24 cellular contexts compared by ENCODE assay signal in the genomic region with DNA sequence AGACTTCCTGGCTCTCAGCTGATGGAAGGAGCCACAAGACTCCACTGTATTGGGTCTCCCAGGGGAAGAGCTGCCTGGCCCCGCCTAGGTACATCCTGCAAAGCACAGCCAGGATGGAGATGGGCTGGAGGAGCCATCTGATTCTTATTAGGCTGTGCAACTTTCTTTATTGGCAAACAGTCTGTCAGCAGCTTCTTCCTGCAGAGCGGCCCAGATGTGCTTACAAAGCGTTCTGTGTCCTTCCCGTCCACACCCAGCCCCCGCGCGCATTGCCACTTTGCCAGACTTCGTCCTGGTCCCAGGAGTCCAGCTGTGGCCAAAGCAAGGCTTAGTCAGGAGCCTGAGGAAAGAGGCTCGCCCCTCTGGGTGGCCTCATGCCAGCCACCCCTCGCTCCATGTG.
"Had no signal": no experiment of that assay in that cellular context is flagged by ENCODE, and none has a peak within 500 bp of the region (broad histone marks: within the 10 kb centered on the region; RNA-seq: fewer than 3 reads in every experiment).

No MANE protein-coding gene starts in this region.

- H3K9me3 Mint-ChIP-seq: activated CD4-positive, alpha-beta memory T cell treated with anti-CD3 and anti-CD28 coated beads, Interleukin-2, amount 10 ng/mL, durations not matched to agents 7 days and 5 days; activated naive CD4-positive, alpha-beta T cell treated with anti-CD3 and anti-CD28 coated beads, Interleukin-2, amount 10 ng/mL, durations not matched to agents 7 days and 5 days; activated naive CD8-positive, alpha-beta T cell treated with anti-CD3 and anti-CD28 coated beads, Interleukin-2, amount 50 U/mL, for 24 hours; activated T-cell treated with anti-CD3 and anti-CD28 coated beads, Interleukin-2, amount 50 U/mL, for 4 hours; central memory CD8-positive, alpha-beta T cell had no signal

- H3K27me3 ChIP-seq: brain microvascular endothelial cell, colonic mucosa, pancreas, right lobe of liver, SJCRH30, upper lobe of right lung had no signal

- H3K4me3 Mint-ChIP-seq: activated CD4-positive, alpha-beta memory T cell treated with anti-CD3 and anti-CD28 coated beads, Interleukin-2, amount 10 ng/mL, durations not matched to agents 7 days and 5 days; activated naive CD4-positive, alpha-beta T cell treated with anti-CD3 and anti-CD28 coated beads, Interleukin-2, amount 10 ng/mL, durations not matched to agents 7 days and 5 days; activated naive CD8-positive, alpha-beta T cell treated with anti-CD3 and anti-CD28 coated beads, Interleukin-2, amount 50 U/mL, for 24 hours; activated T-cell treated with anti-CD3 and anti-CD28 coated beads, Interleukin-2, amount 50 U/mL, for 4 hours; central memory CD8-positive, alpha-beta T cell; memory B cell; naive B cell; stimulated activated memory B cell treated with anti-CD40 and anti-IgM and Interleukin-4, amounts not matched to agents 10 μg/mL and 1 μg/mL and 100 μg/mL, for 72 hours had no signal

- H3K36me3 ChIP-seq: brain microvascular endothelial cell, colonic mucosa, pancreas, right lobe of liver, SJCRH30, upper lobe of right lung, WERI-Rb-1 had no signal

- ATAC-seq: activated naive CD8-positive, alpha-beta T cell treated with anti-CD3 and anti-CD28 coated beads, Interleukin-2, amount 50 U/mL, for 24 hours; activated T-cell treated with anti-CD3 and anti-CD28 coated beads, Interleukin-2, amount 50 U/mL, for 4 hours; esophagus mucosa; left lobe of liver; pancreas; right lobe of liver; stimulated activated memory B cell treated with anti-CD40 and anti-IgM and Interleukin-4, amounts not matched to agents 10 μg/mL and 1 μg/mL and 100 μg/mL, for 72 hours; upper lobe of right lung had no signal

- H3K27ac ChIP-seq: brain microvascular endothelial cell, colonic mucosa, pancreas, right lobe of liver, SJCRH30, upper lobe of right lung, WERI-Rb-1 had no signal

- DNase-seq: activated CD4-positive, alpha-beta memory T cell treated with anti-CD3 and anti-CD28 coated beads, Interleukin-2, amount 10 ng/mL, durations not matched to agents 7 days and 5 days; activated CD4-positive, alpha-beta T cell treated with anti-CD3 and anti-CD28 coated beads for 1 hour; activated naive CD4-positive, alpha-beta T cell treated with anti-CD3 and anti-CD28 coated beads, Interleukin-2, amount 10 ng/mL, durations not matched to agents 7 days and 5 days; activated naive CD8-positive, alpha-beta T cell treated with anti-CD3 and anti-CD28 coated beads, Interleukin-2, amount 50 U/mL, for 24 hours; activated T-cell treated with anti-CD3 and anti-CD28 coated beads, Interleukin-2, amount 50 U/mL, for 4 hours; aorta; brain microvascular endothelial cell; colonic mucosa; hippocampal formation; naive B cell; pancreas; right lobe of liver; SJCRH30; stimulated activated CD4-positive, alpha-beta T cell treated with anti-CD3 and anti-CD28 coated beads, Interleukin-4, amount 100 ng/mL, for 1 hour; SW 1271; T-helper 2 cell; upper lobe of right lung; WERI-Rb-1 had no signal

- H3K27me3 Mint-ChIP-seq: activated CD4-positive, alpha-beta memory T cell treated with anti-CD3 and anti-CD28 coated beads, Interleukin-2, amount 10 ng/mL, durations not matched to agents 7 days and 5 days; activated naive CD4-positive, alpha-beta T cell treated with anti-CD3 and anti-CD28 coated beads, Interleukin-2, amount 10 ng/mL, durations not matched to agents 7 days and 5 days; memory B cell; stimulated activated memory B cell treated with anti-CD40 and anti-IgM and Interleukin-4, amounts not matched to agents 10 μg/mL and 1 μg/mL and 100 μg/mL, for 72 hours had no signal

- H3K9me3 ChIP-seq: colonic mucosa, pancreas, right lobe of liver, SJCRH30, upper lobe of right lung had no signal

- H3K36me3 Mint-ChIP-seq: activated naive CD4-positive, alpha-beta T cell treated with anti-CD3 and anti-CD28 coated beads, Interleukin-2, amount 10 ng/mL, durations not matched to agents 7 days and 5 days; memory B cell; naive B cell; stimulated activated memory B cell treated with anti-CD40 and anti-IgM and Interleukin-4, amounts not matched to agents 10 μg/mL and 1 μg/mL and 100 μg/mL, for 72 hours had no signal

- H3K4me1 ChIP-seq: colonic mucosa, pancreas, right lobe of liver, SJCRH30, upper lobe of right lung had no signal

- H3K27ac Mint-ChIP-seq: activated CD4-positive, alpha-beta memory T cell treated with anti-CD3 and anti-CD28 coated beads, Interleukin-2, amount 10 ng/mL, durations not matched to agents 7 days and 5 days; activated naive CD4-positive, alpha-beta T cell treated with anti-CD3 and anti-CD28 coated beads, Interleukin-2, amount 10 ng/mL, durations not matched to agents 7 days and 5 days; activated naive CD8-positive, alpha-beta T cell treated with anti-CD3 and anti-CD28 coated beads, Interleukin-2, amount 50 U/mL, for 24 hours; memory B cell; naive B cell; stimulated activated memory B cell treated with anti-CD40 and anti-IgM and Interleukin-4, amounts not matched to agents 10 μg/mL and 1 μg/mL and 100 μg/mL, for 72 hours had no signal

- H3K4me3 ChIP-seq: colonic mucosa, pancreas, right lobe of liver, SJCRH30, smooth muscle cell, upper lobe of right lung had no signal

- H3K4me1 Mint-ChIP-seq: activated CD4-positive, alpha-beta memory T cell treated with anti-CD3 and anti-CD28 coated beads, Interleukin-2, amount 10 ng/mL, durations not matched to agents 7 days and 5 days; activated naive CD4-positive, alpha-beta T cell treated with anti-CD3 and anti-CD28 coated beads, Interleukin-2, amount 10 ng/mL, durations not matched to agents 7 days and 5 days; activated naive CD8-positive, alpha-beta T cell treated with anti-CD3 and anti-CD28 coated beads, Interleukin-2, amount 50 U/mL, for 24 hours; central memory CD8-positive, alpha-beta T cell; memory B cell; naive B cell; stimulated activated memory B cell treated with anti-CD40 and anti-IgM and Interleukin-4, amounts not matched to agents 10 μg/mL and 1 μg/mL and 100 μg/mL, for 72 hours had no signal
